ENCODE assay signal across 20 cellular contexts in genomic region chr3:150771600-150771999, GRCh38. TPM values are rescaled to one million over a fixed set of nuclear protein-coding genes. Genes with fewer than 3 reads are reported as not detected.
DNase-seq lines count a peak whose midpoint lies in the region; ATAC-seq and TF ChIP-seq lines count a peak whose summit lies in the region.
"Had no signal": no experiment of that assay in that cellular context is flagged by ENCODE, and none has a peak within 500 bp of the region (broad histone marks: within the 10 kb centered on the region; RNA-seq: fewer than 3 reads in every experiment).

No MANE protein-coding gene starts in this region.

- POLR2A ChIA-PET in IMR-90 (lab: Charles Lee; ENCODE audit: unreplicated experiment): interaction anchor here (0.7 kb wide), 1 partner anchor 9 kb away, joined by 3 read pairs; the partner anchor contains the start of gene SIAH2

- CTCF ChIA-PET in IMR-90 (lab: Yijun Ruan, JAX): interaction anchor here (1.7 kb wide), 1 partner anchor 16 kb away, joined by 6 read pairs; no protein-coding TSS in a partner anchor

- H4K20me1 ChIP-seq in IMR-90 (ENCODE audit: insufficient read depth, low read length) (no peaks in the 10 kb centered on the region), neural progenitor cell (ENCODE audit: low read depth) (no peaks in the 10 kb centered on the region)
- H4K20me1 ChIP-seq: BLaER1 treated with 17β-estradiol and CSF1 and Interleukin-3, amounts not matched to agents 10 nM and 100 nM had no signal

- no peak for TF ChIP-seq CTCF in BE2C (IDR thresholded peaks at IDR 0.05; ENCODE audit: low read depth, low read length)
- TF ChIP-seq CTCF in IMR-90 (conservative IDR thresholded peaks at IDR 0.05; ENCODE audit: low read depth, low read length): no peak
- no peak for TF ChIP-seq CTCF in neural progenitor cell (IDR thresholded peaks at IDR 0.05)

- no peak overlapping the region for H2BK120ac ChIP-seq in IMR-90 (ENCODE audit: low read depth, low read length)

- H3K4me3 Mint-ChIP-seq in activated T-helper 17 cell treated with anti-CD3 and anti-CD28 coated beads, Interleukin-2, amount 50 U/mL, for 72 hours: no peak overlapping the region
- no peak overlapping the region for H3K4me3 Mint-ChIP-seq in neural progenitor cell
- H3K4me3 Mint-ChIP-seq: activated CD4-positive, alpha-beta T cell treated with anti-CD3 and anti-CD28 coated beads, Interleukin-2, amount 10 ng/mL, durations not matched to agents 24 days and 14 days; activated naive CD4-positive, alpha-beta T cell treated with anti-CD3 and anti-CD28 coated beads for 36 hours had no signal

- H3K79me2 ChIP-seq in neural progenitor cell (ENCODE audit: low read depth): no peaks in the 10 kb centered on the region

- H3F3A ChIP-seq in neural progenitor cell (ENCODE audit: low read depth): no peaks in the 10 kb centered on the region

- no peaks in the 10 kb centered on the region for H3K9me3 Mint-ChIP-seq in activated T-helper 17 cell treated with anti-CD3 and anti-CD28 coated beads, Interleukin-2, amount 50 U/mL, for 72 hours
- no peaks in the 10 kb centered on the region for H3K9me3 Mint-ChIP-seq in neural progenitor cell
- H3K9me3 Mint-ChIP-seq: activated CD4-positive, alpha-beta T cell treated with anti-CD3 and anti-CD28 coated beads, Interleukin-2, amount 10 ng/mL, durations not matched to agents 24 days and 14 days; activated naive CD4-positive, alpha-beta T cell treated with anti-CD3 and anti-CD28 coated beads for 36 hours had no signal

- H3K4me1 ChIP-seq in BE2C: peaks cover 11% of the 10 kb centered on the region
- H3K4me1 ChIP-seq in IMR-90 (ENCODE audit: control insufficient read depth, insufficient read depth, low read length): peaks cover 6% of the 10 kb centered on the region
- H3K4me1 ChIP-seq in neural progenitor cell: peaks cover under 1% of the 10 kb centered on the region
- H3K4me1 ChIP-seq: stomach, tibial artery had no signal

- in situ Hi-C loops in IMR-90 (cut with MboI; ENCODE audit: low sequenced_read_pairs): no loop called here

- H3K18ac ChIP-seq in IMR-90 (ENCODE audit: low read depth, low read length): no peak overlapping the region

- no peaks in the 10 kb centered on the region for H3K9me3 ChIP-seq in BE2C
- no peaks in the 10 kb centered on the region for H3K9me3 ChIP-seq in IMR-90 (ENCODE audit: control insufficient read depth, insufficient read depth, low read length)
- H3K9me3 ChIP-seq in neural progenitor cell (ENCODE audit: low read depth): no peaks in the 10 kb centered on the region
- H3K9me3 ChIP-seq: MG63, stomach, tibial artery had no signal

- ATAC-seq in IMR-90 (ENCODE audit: low read depth) (no peak), GM19452 (IDR thresholded peaks at IDR 0.05; ENCODE audit: unreplicated experiment) (no peak)
- ATAC-seq in activated T-helper 17 cell treated with anti-CD3 and anti-CD28 coated beads, Interleukin-2, amount 50 U/mL, for 72 hours (replicated peaks): no peak
- ATAC-seq: left ventricle myocardium superior had no signal

- no peaks in the 10 kb centered on the region for H3K27me3 ChIP-seq in BE2C
- no peaks in the 10 kb centered on the region for H3K27me3 ChIP-seq in IMR-90 (ENCODE audit: control insufficient read depth, insufficient read depth, low read length)
- H3K27me3 ChIP-seq in neural progenitor cell: no peaks in the 10 kb centered on the region
- H3K27me3 ChIP-seq: BLaER1 treated with 17β-estradiol and CSF1 and Interleukin-3, amounts not matched to agents 10 nM and 100 nM; MG63; stomach; tibial artery had no signal

- no peak overlapping the region for H3K4ac ChIP-seq in IMR-90 (ENCODE audit: low read depth, low read length)

- H3K23ac ChIP-seq in IMR-90 (ENCODE audit: low read depth, low read length): no peak overlapping the region

- 0 out of 4 replicates have a peak overlapping the region, but pooled peaks of 1 of the 2 experiments have one; percentile 39 for H4K8ac ChIP-seq in IMR-90 (ENCODE audit: low read depth in 2 of 2, low read length in 2 of 2)

- peak overlapping the region; percentile 3 for H3K27ac Mint-ChIP-seq in activated T-helper 17 cell treated with anti-CD3 and anti-CD28 coated beads, Interleukin-2, amount 50 U/mL, for 72 hours
- peak overlapping the region; percentile 74 for H3K27ac Mint-ChIP-seq in neural progenitor cell
- H3K27ac Mint-ChIP-seq: activated CD4-positive, alpha-beta T cell treated with anti-CD3 and anti-CD28 coated beads, Interleukin-2, amount 10 ng/mL, durations not matched to agents 24 days and 14 days; activated naive CD4-positive, alpha-beta T cell treated with anti-CD3 and anti-CD28 coated beads for 36 hours had no signal

- no peak overlapping the region for H4K91ac ChIP-seq in IMR-90 (ENCODE audit: insufficient read depth, low read depth, low read length)

- no peaks in the 10 kb centered on the region for H3K36me3 Mint-ChIP-seq in activated T-helper 17 cell treated with anti-CD3 and anti-CD28 coated beads, Interleukin-2, amount 50 U/mL, for 72 hours (ENCODE audit: low read depth)
- no peaks in the 10 kb centered on the region for H3K36me3 Mint-ChIP-seq in neural progenitor cell

- no peak overlapping the region for H2BK20ac ChIP-seq in IMR-90 (ENCODE audit: low read depth, low read length)

- no TSS peak for BruUV-seq in IMR-90 (replicated peaks; lab: Mats Ljungman, UMichigan)

- no peak overlapping the region for H3K14ac ChIP-seq in IMR-90 (replicated peaks; ENCODE audit: low read depth, low read length)

- no peaks in the 10 kb centered on the region for H3K9me1 ChIP-seq in IMR-90 (ENCODE audit: insufficient read depth, low read length)

- no peak overlapping the region for H2BK15ac ChIP-seq in IMR-90 (ENCODE audit: low read depth, low read length)

- H2BK5ac ChIP-seq in IMR-90 (ENCODE audit: low read depth, low read length, poor library complexity, severe bottlenecking): no peak overlapping the region

- no peaks in the 10 kb centered on the region for H3K27me3 Mint-ChIP-seq in activated T-helper 17 cell treated with anti-CD3 and anti-CD28 coated beads, Interleukin-2, amount 50 U/mL, for 72 hours
- H3K27me3 Mint-ChIP-seq in neural progenitor cell (ENCODE audit: insufficient read depth, low read depth): peaks cover 4% of the 10 kb centered on the region
- H3K27me3 Mint-ChIP-seq: activated CD4-positive, alpha-beta T cell treated with anti-CD3 and anti-CD28 coated beads, Interleukin-2, amount 10 ng/mL, durations not matched to agents 24 days and 14 days had no signal

- H3K4me2 ChIP-seq in IMR-90 (ENCODE audit: low read depth, low read length) (no peak overlapping the region), neural progenitor cell (no peak overlapping the region)
- H3K4me2 ChIP-seq: BLaER1 treated with 17β-estradiol and CSF1 and Interleukin-3, amounts not matched to agents 10 nM and 100 nM had no signal

- TF ChIP-seq RAD21 in IMR-90 (IDR thresholded peaks at IDR 0.05; ENCODE audit: low read length): no peak

- no peaks in the 10 kb centered on the region for H3K36me3 ChIP-seq in BE2C
- no peaks in the 10 kb centered on the region for H3K36me3 ChIP-seq in IMR-90 (ENCODE audit: control insufficient read depth, insufficient read depth, low read length)
- H3K36me3 ChIP-seq in neural progenitor cell: no peaks in the 10 kb centered on the region
- H3K36me3 ChIP-seq: BLaER1 treated with 17β-estradiol and CSF1 and Interleukin-3, amounts not matched to agents 10 nM and 100 nM; MG63; stomach; tibial artery had no signal

- no peak overlapping the region for H2AK5ac ChIP-seq in IMR-90 (ENCODE audit: low read depth, low read length)

- H3K79me1 ChIP-seq in IMR-90 (ENCODE audit: low read depth in 1 of 2, low read length in 2 of 2): no peaks in the 10 kb centered on the region

- dilution Hi-C loops in IMR-90 (cut with HindIII; ENCODE audit: low sequenced_read_pairs, unreplicated experiment): no loop called here

- H3K4me1 Mint-ChIP-seq in activated T-helper 17 cell treated with anti-CD3 and anti-CD28 coated beads, Interleukin-2, amount 50 U/mL, for 72 hours: peaks cover 6% of the 10 kb centered on the region
- peaks cover 11% of the 10 kb centered on the region for H3K4me1 Mint-ChIP-seq in neural progenitor cell

- no peak overlapping the region for H3K27ac ChIP-seq in IMR-90 (ENCODE audit: insufficient read depth, low read length)
- H3K27ac ChIP-seq in neural progenitor cell: no peak overlapping the region
- H3K27ac ChIP-seq: BLaER1 treated with 17β-estradiol and CSF1 and Interleukin-3, amounts not matched to agents 10 nM and 100 nM; skin epidermis; stomach; tibial artery; VCaP had no signal

- no peak overlapping the region for H2AK9ac ChIP-seq in IMR-90 (replicated peaks; ENCODE audit: low read depth, low read length, poor library complexity)

- H2AFZ ChIP-seq in IMR-90 (replicated peaks; ENCODE audit: low read length, poor library complexity) (peak overlapping the region; percentile 63), neural progenitor cell (replicated peaks) (no peak overlapping the region)

- WGBS in IMR-90 (ENCODE audit: extremely low coverage in 2 of 2, insufficient read length in 1 of 2), 2 experiments: no CpG with 5 or more reads among the region's 2 CpGs

- intact Hi-C loops in IMR-90 (cut with micrococcal nuclease): no loop called here

- no peak overlapping the region for H4K5ac ChIP-seq in IMR-90 (ENCODE audit: low read depth, low read length)

- no peak overlapping the region for H3K56ac ChIP-seq in IMR-90 (ENCODE audit: extremely low read depth, insufficient read depth, low read length)

- DNase-seq in BE2C: peak; percentile 70
- no peak for DNase-seq in IMR-90
- no peak for DNase-seq in neural progenitor cell (ENCODE audit: low spot score)
- no peak for DNase-seq in DMS79 treated with DMSO at 0.1 percent for 48 hours (lab: John Stamatoyannopoulos, UW)
- no peak for DNase-seq in NCI-H526 (lab: John Stamatoyannopoulos, UW)
- DNase-seq: activated CD4-positive, alpha-beta T cell treated with anti-CD3 and anti-CD28 coated beads, Interleukin-2, amount 10 ng/mL, durations not matched to agents 24 days and 14 days; activated naive CD4-positive, alpha-beta T cell treated with anti-CD3 and anti-CD28 coated beads for 36 hours; Calu3; left ventricle myocardium superior; MG63; NCI-H2029 treated with DMSO at 0.1 percent for 48 hours; NCI-H748 treated with DMSO at 0.1 percent for 48 hours; stimulated activated CD8-positive, alpha-beta memory T cell treated with anti-CD3 and anti-CD28 coated beads, Interleukin-4, amount 100 ng/mL, for 48 hours; stomach; tibial artery had no signal

- H3K4me3 ChIP-seq in BE2C (ENCODE audit: low read depth, low read length) (no peak overlapping the region), IMR-90 (ENCODE audit: insufficient read depth, low read depth, low read length) (no peak overlapping the region), neural progenitor cell (no peak overlapping the region)
- H3K4me3 ChIP-seq: BLaER1 treated with 17β-estradiol and CSF1 and Interleukin-3, amounts not matched to agents 10 nM and 100 nM; MG63; skin epidermis; stomach; tibial artery had no signal

- H3K9ac ChIP-seq in IMR-90 (ENCODE audit: low read depth, low read length): no peak overlapping the region
- H3K9ac ChIP-seq in neural progenitor cell: no peak overlapping the region
- H3K9ac ChIP-seq: BLaER1 treated with 17β-estradiol and CSF1 and Interleukin-3, amounts not matched to agents 10 nM and 100 nM had no signal

- TF ChIP-seq POLR2A in IMR-90 (IDR thresholded peaks at IDR 0.05; ENCODE audit: low read depth, low read length): no peak

RNA-seq across cellular contexts. Expression of gene SIAH2, which starts 8.6 kb away (rescaled TPM):
- polyA plus RNA-seq in BE2C (2012; ENCODE audit: insufficient read depth, insufficient read length, low read depth): 50.2 TPM
- 24.7 and 26.1 TPM in 2 replicates for total RNA-seq in IMR-90 (2012; rRNA removed)
- 61.8 and 78.2 TPM in 2 replicates for polyA plus RNA-seq in IMR-90 (2012; rRNA removed)
- polyA plus RNA-seq in IMR-90 (2012; cell fraction: cytosol; rRNA removed): 10.3 and 19.5 TPM in 2 replicates
- 16.8 and 18.9 TPM in 2 replicates for polyA plus RNA-seq in IMR-90 (2012; cell fraction: nucleus; rRNA removed; ENCODE audit: low replicate concordance)
- 10 to 100 TPM; 42.8 to 92.4 TPM for total RNA-seq in activated T-helper 17 cell treated with anti-CD3 and anti-CD28 coated beads, Interleukin-2, amount 50 U/mL, for 72 hours
- 14.6 TPM in 2 replicates for total RNA-seq in neural progenitor cell (ENCODE audit: low replicate concordance)
